ENCODE assay signal across 18 cellular contexts in genomic region chr10:5779753-5780152, GRCh38.
"Had no signal": no experiment of that assay in that cellular context is flagged by ENCODE, and none has a peak within 500 bp of the region (broad histone marks: within the 10 kb centered on the region; RNA-seq: fewer than 3 reads in every experiment).

No MANE protein-coding gene starts in this region.

- ATAC-seq: activated CD8-positive, alpha-beta memory T cell treated with anti-CD3 and anti-CD28 coated beads, Interleukin-2, amount 10 ng/mL, durations not matched to agents 7 days and 5 days; left lung; natural killer cell; T-cell had no signal

- DNase-seq: activated CD4-positive, CD25-positive, alpha-beta regulatory T cell; activated CD8-positive, alpha-beta memory T cell treated with anti-CD3 and anti-CD28 coated beads, Interleukin-2, amount 10 ng/mL, durations not matched to agents 7 days and 5 days; activated effector memory CD4-positive, alpha-beta T cell treated with Interleukin-2 at 50 U/mL for 16 hours; activated T-cell treated with anti-CD3 and anti-CD28 coated beads, Interleukin-2, amount 50 U/mL, for 24 hours; amygdala; brain microvascular endothelial cell; cerebellar nuclear complex; erythroblast; hippocampal formation; left lung; natural killer cell; substantia nigra; T-cell had no signal

- H3K27ac ChIP-seq: brain microvascular endothelial cell, left lung, right atrium auricular region, skin epidermis had no signal

- H3K4me3 Mint-ChIP-seq: activated CD8-positive, alpha-beta memory T cell treated with anti-CD3 and anti-CD28 coated beads, Interleukin-2, amount 10 ng/mL, durations not matched to agents 7 days and 5 days; activated naive CD4-positive, alpha-beta T cell treated with anti-CD3 and anti-CD28 coated beads, Interleukin-2, amount 50 U/mL, for 24 hours; activated T-cell treated with anti-CD3 and anti-CD28 coated beads, Interleukin-2, amount 50 U/mL, for 24 hours; dendritic cell treated with granulocyte-macrophage colony-stimulating factor and Interleukin-4, amounts not matched to agents 40 ng/mL and 50 ng/mL, for 4 days; natural killer cell; T-cell; type B pancreatic cell had no signal

- H3K27ac Mint-ChIP-seq: activated CD8-positive, alpha-beta memory T cell treated with anti-CD3 and anti-CD28 coated beads, Interleukin-2, amount 10 ng/mL, durations not matched to agents 7 days and 5 days; dendritic cell treated with granulocyte-macrophage colony-stimulating factor and Interleukin-4, amounts not matched to agents 40 ng/mL and 50 ng/mL, for 4 days; type B pancreatic cell had no signal

- H3K9me3 Mint-ChIP-seq: dendritic cell treated with granulocyte-macrophage colony-stimulating factor and Interleukin-4, amounts not matched to agents 40 ng/mL and 50 ng/mL, for 4 days; natural killer cell; type B pancreatic cell had no signal

- H3K4me3 ChIP-seq: left lung, right atrium auricular region, skin epidermis had no signal

- H3K27me3 ChIP-seq: brain microvascular endothelial cell, left lung, right atrium auricular region had no signal

- H3K27me3 Mint-ChIP-seq: activated CD8-positive, alpha-beta memory T cell treated with anti-CD3 and anti-CD28 coated beads, Interleukin-2, amount 10 ng/mL, durations not matched to agents 7 days and 5 days; activated naive CD4-positive, alpha-beta T cell treated with anti-CD3 and anti-CD28 coated beads, Interleukin-2, amount 50 U/mL, for 24 hours; activated T-cell treated with anti-CD3 and anti-CD28 coated beads, Interleukin-2, amount 50 U/mL, for 24 hours; dendritic cell treated with granulocyte-macrophage colony-stimulating factor and Interleukin-4, amounts not matched to agents 40 ng/mL and 50 ng/mL, for 4 days; T-cell; type B pancreatic cell had no signal
